In genomic region chr4:176824645-176825366, GRCh38 we compare ENCODE assay signal across 17 cellular contexts. TPM values are rescaled to one million over a fixed set of nuclear protein-coding genes. Genes with fewer than 3 reads are reported as not detected.
DNase-seq lines count a peak whose midpoint lies in the region; ATAC-seq, FAIRE-seq and TF ChIP-seq lines count a peak whose summit lies in the region.
"Had no signal": no experiment of that assay in that cellular context is flagged by ENCODE, and none has a peak within 500 bp of the region (broad histone marks: within the 10 kb centered on the region; RNA-seq: fewer than 3 reads in every experiment).

No MANE protein-coding gene starts in this region.

- H4K20me1 ChIP-seq in SK-N-SH (ENCODE audit: insufficient read depth), result no peaks in the 10 kb centered on the region
- H4K20me1 ChIP-seq: BLaER1 treated with 17β-estradiol and CSF1 and Interleukin-3, amounts not matched to agents 10 nM and 100 nM had no signal

- no peaks in the 10 kb centered on the region for H3K36me3 Mint-ChIP-seq in CD8-positive, alpha-beta memory T cell
- H3K36me3 Mint-ChIP-seq: CD8-positive, alpha-beta T cell had no signal

- CTCF ChIA-PET in SK-N-SH (lab: Yijun Ruan, JAX), result no interaction called here
- CTCF ChIA-PET in CD8-positive, alpha-beta memory T cell (lab: Charles Lee), result no interaction called here

- POLR2A ChIA-PET in SK-N-SH (lab: Yijun Ruan, JAX), result no interaction called here
- POLR2A ChIA-PET in CD8-positive, alpha-beta memory T cell (lab: Charles Lee), result no interaction called here

- WGBS in SK-N-SH (ENCODE audit: low lambda C conversion rate), result 25% methylated on average over 2 of the region's 2 CpGs
- WGBS in thyroid gland, 2 donors, result 24 to 33% methylated on average over 2 of the region's 2 CpGs

- no peaks in the 10 kb centered on the region for H3K36me3 ChIP-seq in SK-N-SH (replicated peaks in 1 of 2; ENCODE audit: control insufficient read depth in 1 of 2, insufficient read depth in 2 of 2, low read length in 1 of 2)
- no peaks in the 10 kb centered on the region for H3K36me3 ChIP-seq in thyroid gland
- no peaks in the 10 kb centered on the region for H3K36me3 ChIP-seq in CD8-positive, alpha-beta memory T cell (ENCODE audit: insufficient read depth, low read length)
- H3K36me3 ChIP-seq: BLaER1 treated with 17β-estradiol and CSF1 and Interleukin-3, amounts not matched to agents 10 nM and 100 nM had no signal

- H3K27me3 ChIP-seq in SK-N-SH (ENCODE audit: insufficient read depth), result no peaks in the 10 kb centered on the region
- H3K27me3 ChIP-seq in thyroid gland, result no peaks in the 10 kb centered on the region
- no peaks in the 10 kb centered on the region for H3K27me3 ChIP-seq in CD8-positive, alpha-beta memory T cell (ENCODE audit: insufficient read depth, low read length, poor library complexity, severe bottlenecking)
- H3K27me3 ChIP-seq: BLaER1 treated with 17β-estradiol and CSF1 and Interleukin-3, amounts not matched to agents 10 nM and 100 nM had no signal

- H3K4me1 ChIP-seq in SK-N-SH (ENCODE audit: control insufficient read depth in 1 of 2, insufficient read depth in 2 of 2, low read depth in 1 of 2, low read length in 1 of 2), result no peaks in the 10 kb centered on the region; a peak in 1 of 4 replicates
- H3K4me1 ChIP-seq in thyroid gland, result peaks cover 5 to 13% of the 10 kb centered on the region in 2 donors
- H3K4me1 ChIP-seq in CD8-positive, alpha-beta memory T cell (ENCODE audit: insufficient read depth, low read length), result no peaks in the 10 kb centered on the region

- TF ChIP-seq RAD21 in SK-N-SH (IDR thresholded peaks at IDR 0.05; ENCODE audit: low read length), result no peak

- H3K4me3 ChIP-seq in SK-N-SH (ENCODE audit: low read depth in 2 of 2, low read length in 1 of 2) (no peak overlapping the region), thyroid gland (replicated peaks in 1 of 3) (no peak overlapping the region)
- no peak overlapping the region for H3K4me3 ChIP-seq in CD8-positive, alpha-beta memory T cell (ENCODE audit: low read length)
- H3K4me3 ChIP-seq: BLaER1 treated with 17β-estradiol and CSF1 and Interleukin-3, amounts not matched to agents 10 nM and 100 nM; K562 had no signal

- no peak overlapping the region for H2AFZ ChIP-seq in SK-N-SH (ENCODE audit: low read depth)

- H3K9me3 ChIP-seq in SK-N-SH (peaks cover 5% of the 10 kb centered on the region; the same call in 1 of the 2 replicates), thyroid gland (no peaks in the 10 kb centered on the region)
- no peaks in the 10 kb centered on the region for H3K9me3 ChIP-seq in CD8-positive, alpha-beta memory T cell (ENCODE audit: low read length)
- H3K9me3 ChIP-seq: BLaER1 treated with 17β-estradiol and CSF1 and Interleukin-3, amounts not matched to agents 10 nM and 100 nM had no signal

- peak; percentile 45 to 52 for DNase-seq in Kasumi-1 (lab: John Stamatoyannopoulos, UW)
- no peak for DNase-seq in SK-N-SH
- peak; percentile 65 for DNase-seq in fibroblast of peridontal ligament (ENCODE audit: extremely low read depth)
- DNase-seq in thyroid gland, result peak; percentile 90 to 91
- DNase-seq in CD8-positive, alpha-beta memory T cell, result no peak
- no peak for DNase-seq in frontal cortex (ENCODE audit: low spot score in 2 of 2)
- DNase-seq: CD8-positive, alpha-beta T cell; DMS53; H9; NCI-H1436 treated with DMSO at 0.1 percent for 48 hours; NCI-H2029 treated with DMSO at 0.1 percent for 48 hours; NCI-H2171; NCI-H526 had no signal

- intact Hi-C loops in thyroid gland (cut with DNase I), result no loop called here

- H3F3A ChIP-seq in SK-N-SH (replicated peaks; ENCODE audit: insufficient read depth), result peaks cover 7% of the 10 kb centered on the region

- peak in 1 of 2 donors; percentile 32 for TF ChIP-seq POLR2A in thyroid gland (IDR thresholded peaks at IDR 0.05)

- H3K27ac ChIP-seq in SK-N-SH (ENCODE audit: low read depth in 2 of 2, low read length in 1 of 2) (peak overlapping the region; percentile 11 to 36; a peak in 2 of 4 replicates), thyroid gland (peak overlapping the region; percentile 66 to 76 (median 74))
- H3K27ac ChIP-seq in CD8-positive, alpha-beta memory T cell (ENCODE audit: low read depth, low read length), result no peak overlapping the region
- H3K27ac ChIP-seq: BLaER1 treated with 17β-estradiol and CSF1 and Interleukin-3, amounts not matched to agents 10 nM and 100 nM had no signal

- no peak overlapping the region for H3K27ac Mint-ChIP-seq in CD8-positive, alpha-beta memory T cell
- H3K27ac Mint-ChIP-seq: CD8-positive, alpha-beta T cell; H9 had no signal

- H3K79me2 ChIP-seq in SK-N-SH (ENCODE audit: insufficient read depth), result no peaks in the 10 kb centered on the region

- H3K4me3 Mint-ChIP-seq in CD8-positive, alpha-beta memory T cell, result no peak overlapping the region
- H3K4me3 Mint-ChIP-seq: CD8-positive, alpha-beta T cell; H9 had no signal

- no peak for TF ChIP-seq CTCF in SK-N-SH (IDR thresholded peaks at IDR 0.05)
- TF ChIP-seq CTCF in thyroid gland (IDR thresholded peaks at IDR 0.05), result no peak

- peaks cover 0 to 3% of the 10 kb centered on the region in 2 donors for H3K27me3 Mint-ChIP-seq in CD8-positive, alpha-beta memory T cell

- no peak for ATAC-seq in GM21367 (IDR thresholded peaks at IDR 0.05; ENCODE audit: unreplicated experiment)
- ATAC-seq: CD8-positive, alpha-beta T cell; K562; Panc1 had no signal

- H3K9me2 ChIP-seq in SK-N-SH, result no peaks in the 10 kb centered on the region

- H3K9ac ChIP-seq in SK-N-SH, result no peak overlapping the region
- H3K9ac ChIP-seq: BLaER1 treated with 17β-estradiol and CSF1 and Interleukin-3, amounts not matched to agents 10 nM and 100 nM had no signal

- H3K4me1 Mint-ChIP-seq in CD8-positive, alpha-beta memory T cell, result no peaks in the 10 kb centered on the region
- H3K4me1 Mint-ChIP-seq: H9 had no signal

- peaks cover 0 to 5% (median 2%) of the 10 kb centered on the region in 5 donors for H3K9me3 Mint-ChIP-seq in CD8-positive, alpha-beta memory T cell
- H3K9me3 Mint-ChIP-seq: CD8-positive, alpha-beta T cell; H9 had no signal

- no peak overlapping the region for H3K4me2 ChIP-seq in SK-N-SH
- H3K4me2 ChIP-seq: BLaER1 treated with 17β-estradiol and CSF1 and Interleukin-3, amounts not matched to agents 10 nM and 100 nM had no signal

- FAIRE-seq in frontal cortex (lab: Jason Lieb, UNC), result no peak
- FAIRE-seq: K562 had no signal

- no peak for TF ChIP-seq EP300 in SK-N-SH (IDR thresholded peaks at IDR 0.05; ENCODE audit: borderline replicate concordance in 1 of 2, low read depth in 1 of 2, low read length in 1 of 2)

TF ChIP-seq in SK-N-SH, 30 proteins besides CTCF, POLR2A, EP300 and RAD21:
- TF ChIP-seq ZBTB33 (IDR thresholded peaks at IDR 0.05; ENCODE audit: borderline replicate concordance, low read depth) (no peak), RXRA (IDR thresholded peaks at IDR 0.05; ENCODE audit: borderline replicate concordance, low read depth) (peak; percentile 28; the same call in 1 of the 2 replicates), PBX3 (IDR thresholded peaks at IDR 0.05) (peak; percentile 30; the same call in 1 of the 2 replicates), TCF12 (IDR thresholded peaks at IDR 0.05) (peak; percentile 76)

RNA-seq across cellular contexts. Expression of gene VEGFC, which starts 32.1 kb away (rescaled TPM):
- 81.9 and 84.7 TPM in 2 replicates for polyA plus RNA-seq in SK-N-SH (2012; rRNA removed)
- 113 and 118 TPM in 2 replicates for polyA plus RNA-seq in SK-N-SH (2012; cell fraction: cytosol; rRNA removed)
- 98.6 and 151 TPM in 2 replicates for polyA plus RNA-seq in SK-N-SH (2012; cell fraction: nucleus; rRNA removed)
- total RNA-seq in thyroid gland, result 10 to 100 TPM; 34.4 to 58.7 (median 43.0) TPM
- not detected for total RNA-seq in CD8-positive, alpha-beta memory T cell
- not detected for polyA plus RNA-seq in CD8-positive, alpha-beta memory T cell
- 1.6 TPM for total RNA-seq in frontal cortex
- total RNA-seq: CD8-positive, alpha-beta T cell; K562 had no signal
- polyA plus RNA-seq: K562 had no signal

Comparison
In these comparisons a context has a peak if more than half of its experiments do, and no peak if none do; other contexts are left out.
1. DNase-seq: peak in Kasumi-1 (2 of 2), fibroblast of peridontal ligament (single experiment) and thyroid gland (2 of 2); none in SK-N-SH (single experiment), CD8-positive, alpha-beta memory T cell (0 of 5) and frontal cortex (0 of 2).
2. RNA of gene VEGFC, which starts 32.1 kb away (total RNA-seq): 34.4 to 58.7 TPM in thyroid gland; 1.6 TPM in frontal cortex (single experiment) and not detected in CD8-positive, alpha-beta memory T cell; every median in the first group is over 10 times any median in the second.